1 cellular context compared by ENCODE assay signal in genomic region chr12:13200841-13201240, GRCh38.
TF ChIP-seq lines count a peak whose summit lies in the region.

No MANE protein-coding gene starts in this region.

TF ChIP-seq in endothelial cell of umbilical vein, 7 proteins besides CTCF, POLR2A, EP300 and RAD21 (continued from another document):
- TF ChIP-seq FOS (IDR thresholded peaks at IDR 0.05; ENCODE audit: borderline replicate concordance, insufficient read depth, low read length), result no peak
- no peak for TF ChIP-seq EZH2 (IDR thresholded peaks at IDR 0.05; ENCODE audit: borderline replicate concordance, low read depth, low read length, severe bottlenecking)
- no peak for TF ChIP-seq JUN (IDR thresholded peaks at IDR 0.05; ENCODE audit: borderline replicate concordance, insufficient read depth, insufficient read length, low read depth)
TF ChIP-seq in endothelial cell of umbilical vein: peak in this region for 0.
